Comparison of ENCODE assay signal across 1 cellular context in genomic region chr2:20661028-20661980, GRCh38.
TF ChIP-seq lines count a peak whose summit lies in the region.

No MANE protein-coding gene starts in this region.

TF ChIP-seq in HepG2, 621 proteins besides CTCF, POLR2A, EP300 and RAD21 (continued from another document):
- TF ChIP-seq FUBP1 (CRISPR knock-in tag; IDR thresholded peaks at IDR 0.05; ENCODE audit: borderline replicate concordance) (no peak), ZNF44 (CRISPR knock-in tag; IDR thresholded peaks at IDR 0.05) (no peak), ZNF124 (CRISPR knock-in tag; IDR thresholded peaks at IDR 0.05) (peak; percentile 51; the same call in 1 of the 2 replicates), KMT2A (CRISPR knock-in tag; IDR thresholded peaks at IDR 0.05) (peak; percentile 37; the same call in 1 of the 2 replicates), ZNF777 (CRISPR knock-in tag; IDR thresholded peaks at IDR 0.05) (no peak), NR2F6 (IDR thresholded peaks at IDR 0.05) (no peak), NR2F6 (CRISPR knock-in tag; IDR thresholded peaks at IDR 0.05) (peak; percentile 49; the same call in 1 of the 2 replicates)
